Comparison of ENCODE assay signal across 1 cellular context in the genomic region with DNA sequence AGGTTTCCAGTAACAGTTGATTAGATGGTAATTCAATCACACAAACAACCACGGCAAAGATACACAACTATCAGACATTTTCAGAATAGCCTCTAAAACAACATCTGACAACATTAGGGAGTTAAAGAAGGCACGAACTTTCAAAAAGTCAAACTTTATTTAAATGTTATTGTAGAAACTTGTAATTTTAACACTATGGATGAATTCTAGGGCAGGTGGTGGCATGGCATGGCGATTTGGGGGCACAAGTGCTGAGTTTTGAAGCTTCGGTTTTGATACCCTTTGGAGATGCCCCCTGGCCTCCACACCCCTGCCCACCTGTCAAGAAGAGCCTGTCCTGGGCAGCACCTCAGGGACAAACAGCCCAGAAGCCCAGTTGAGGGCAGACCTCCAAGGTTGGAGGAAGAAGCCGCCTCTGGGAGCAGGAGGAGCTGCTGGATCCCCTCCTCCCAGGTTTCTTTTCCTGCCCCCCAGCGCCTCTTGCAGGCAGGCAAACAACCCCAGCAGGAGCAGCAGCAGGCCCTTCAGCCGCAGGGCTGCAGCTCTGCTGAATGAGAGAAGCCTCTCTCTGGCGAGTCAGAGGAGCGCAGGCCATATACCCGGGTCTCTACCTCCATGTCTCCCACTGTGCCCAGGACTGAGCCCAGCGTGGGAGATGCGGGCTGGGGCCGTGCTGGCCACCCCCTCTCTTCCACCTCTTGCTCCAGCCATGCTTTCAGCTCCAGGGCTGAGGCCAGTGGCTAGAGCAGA.
TF ChIP-seq lines count a peak whose summit lies in the region.

No MANE protein-coding gene starts in this region.

TF ChIP-seq in K562, 482 proteins besides CTCF, POLR2A, EP300 and RAD21 (continued from another document):
- TF ChIP-seq, protein P1, sequence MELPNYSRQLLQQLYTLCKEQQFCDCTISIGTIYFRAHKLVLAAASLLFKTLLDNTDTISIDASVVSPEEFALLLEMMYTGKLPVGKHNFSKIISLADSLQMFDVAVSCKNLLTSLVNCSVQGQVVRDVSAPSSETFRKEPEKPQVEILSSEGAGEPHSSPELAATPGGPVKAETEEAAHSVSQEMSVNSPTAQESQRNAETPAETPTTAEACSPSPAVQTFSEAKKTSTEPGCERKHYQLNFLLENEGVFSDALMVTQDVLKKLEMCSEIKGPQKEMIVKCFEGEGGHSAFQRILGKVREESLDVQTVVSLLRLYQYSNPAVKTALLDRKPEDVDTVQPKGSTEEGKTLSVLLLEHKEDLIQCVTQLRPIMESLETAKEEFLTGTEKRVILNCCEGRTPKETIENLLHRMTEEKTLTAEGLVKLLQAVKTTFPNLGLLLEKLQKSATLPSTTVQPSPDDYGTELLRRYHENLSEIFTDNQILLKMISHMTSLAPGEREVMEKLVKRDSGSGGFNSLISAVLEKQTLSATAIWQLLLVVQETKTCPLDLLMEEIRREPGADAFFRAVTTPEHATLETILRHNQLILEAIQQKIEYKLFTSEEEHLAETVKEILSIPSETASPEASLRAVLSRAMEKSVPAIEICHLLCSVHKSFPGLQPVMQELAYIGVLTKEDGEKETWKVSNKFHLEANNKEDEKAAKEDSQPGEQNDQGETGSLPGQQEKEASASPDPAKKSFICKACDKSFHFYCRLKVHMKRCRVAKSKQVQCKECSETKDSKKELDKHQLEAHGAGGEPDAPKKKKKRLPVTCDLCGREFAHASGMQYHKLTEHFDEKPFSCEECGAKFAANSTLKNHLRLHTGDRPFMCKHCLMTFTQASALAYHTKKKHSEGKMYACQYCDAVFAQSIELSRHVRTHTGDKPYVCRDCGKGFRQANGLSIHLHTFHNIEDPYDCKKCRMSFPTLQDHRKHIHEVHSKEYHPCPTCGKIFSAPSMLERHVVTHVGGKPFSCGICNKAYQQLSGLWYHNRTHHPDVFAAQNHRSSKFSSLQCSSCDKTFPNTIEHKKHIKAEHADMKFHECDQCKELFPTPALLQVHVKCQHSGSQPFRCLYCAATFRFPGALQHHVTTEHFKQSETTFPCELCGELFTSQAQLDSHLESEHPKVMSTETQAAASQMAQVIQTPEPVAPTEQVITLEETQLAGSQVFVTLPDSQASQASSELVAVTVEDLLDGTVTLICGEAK (IDR thresholded peaks at IDR 0.05), result no peak
- TF ChIP-seq, protein P1 (CRISPR knock-in tag; IDR thresholded peaks at IDR 0.05), result peak; percentile 38; the same call in 1 of the 2 replicates
- TF ChIP-seq MECOM (CRISPR knock-in tag; IDR thresholded peaks at IDR 0.05) (no peak), ZNF124 (CRISPR knock-in tag; IDR thresholded peaks at IDR 0.05) (peak; percentile 53; the same call in 1 of the 2 replicates), RBM25 (IDR thresholded peaks at IDR 0.05; ENCODE audit: low read depth, low read length, severe bottlenecking) (no peak), MTA3 (IDR thresholded peaks at IDR 0.05; ENCODE audit: borderline replicate concordance) (no peak), ZNF764 (CRISPR knock-in tag; IDR thresholded peaks at IDR 0.05; ENCODE audit: low read depth) (no peak), MAFF (IDR thresholded peaks at IDR 0.05; ENCODE audit: low read length) (no peak), ZBTB9 (CRISPR knock-in tag; IDR thresholded peaks at IDR 0.05) (no peak), KDM2B (CRISPR knock-in tag; IDR thresholded peaks at IDR 0.05) (no peak), NR1H2 (CRISPR knock-in tag; IDR thresholded peaks at IDR 0.05) (no peak), CBFB (CRISPR knock-in tag; IDR thresholded peaks at IDR 0.05) (no peak), ZNF184 (CRISPR knock-in tag; IDR thresholded peaks at IDR 0.05) (peak; percentile 69), PHB2 (IDR thresholded peaks at IDR 0.05; ENCODE audit: low read depth) (no peak), ZEB2 (IDR thresholded peaks at IDR 0.05) (no peak), MYNN (IDR thresholded peaks at IDR 0.05) (no peak), MYNN (CRISPR knock-in tag; IDR thresholded peaks at IDR 0.05) (0 out of 2 replicates have a peak, but pooled peaks have one; percentile 43), SNAPC5 (CRISPR knock-in tag; IDR thresholded peaks at IDR 0.05) (no peak), ZNF740 (CRISPR knock-in tag; IDR thresholded peaks at IDR 0.05) (no peak), ZNF740 (tag; IDR thresholded peaks at IDR 0.05) (no peak), MEIS2 (IDR thresholded peaks at IDR 0.05; ENCODE audit: partially characterized antibody) (no peak), KHSRP (IDR thresholded peaks at IDR 0.05) (no peak), CC2D1A (IDR thresholded peaks at IDR 0.05) (no peak), ZNF140 (CRISPR knock-in tag; IDR thresholded peaks at IDR 0.05) (no peak), GTF2F1 (IDR thresholded peaks at IDR 0.05; ENCODE audit: low read depth, low read length) (no peak), ZNF668 (CRISPR knock-in tag; IDR thresholded peaks at IDR 0.05) (no peak), ZNF263 (CRISPR knock-in tag; IDR thresholded peaks at IDR 0.05; ENCODE audit: borderline replicate concordance) (no peak), PRMT5 (CRISPR knock-in tag; IDR thresholded peaks at IDR 0.05) (0 out of 2 replicates have a peak, but pooled peaks have one; percentile 24), ZNF766 (CRISPR knock-in tag; conservative IDR thresholded peaks at IDR 0.05) (no peak), DEAF1 (CRISPR knock-in tag; IDR thresholded peaks at IDR 0.05) (no peak), NELFE (IDR thresholded peaks at IDR 0.05; ENCODE audit: insufficient read depth, insufficient read length) (no peak), RBM39 (optimal IDR thresholded peaks at IDR 0.05; ENCODE audit: low read depth, low read length) (no peak)
- TF ChIP-seq, protein P2, sequence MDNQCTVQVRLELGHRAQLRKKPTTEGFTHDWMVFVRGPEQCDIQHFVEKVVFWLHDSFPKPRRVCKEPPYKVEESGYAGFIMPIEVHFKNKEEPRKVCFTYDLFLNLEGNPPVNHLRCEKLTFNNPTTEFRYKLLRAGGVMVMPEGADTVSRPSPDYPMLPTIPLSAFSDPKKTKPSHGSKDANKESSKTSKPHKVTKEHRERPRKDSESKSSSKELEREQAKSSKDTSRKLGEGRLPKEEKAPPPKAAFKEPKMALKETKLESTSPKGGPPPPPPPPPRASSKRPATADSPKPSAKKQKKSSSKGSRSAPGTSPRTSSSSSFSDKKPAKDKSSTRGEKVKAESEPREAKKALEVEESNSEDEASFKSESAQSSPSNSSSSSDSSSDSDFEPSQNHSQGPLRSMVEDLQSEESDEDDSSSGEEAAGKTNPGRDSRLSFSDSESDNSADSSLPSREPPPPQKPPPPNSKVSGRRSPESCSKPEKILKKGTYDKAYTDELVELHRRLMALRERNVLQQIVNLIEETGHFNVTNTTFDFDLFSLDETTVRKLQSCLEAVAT (IDR thresholded peaks at IDR 0.05), result no peak
- TF ChIP-seq, protein P3, sequence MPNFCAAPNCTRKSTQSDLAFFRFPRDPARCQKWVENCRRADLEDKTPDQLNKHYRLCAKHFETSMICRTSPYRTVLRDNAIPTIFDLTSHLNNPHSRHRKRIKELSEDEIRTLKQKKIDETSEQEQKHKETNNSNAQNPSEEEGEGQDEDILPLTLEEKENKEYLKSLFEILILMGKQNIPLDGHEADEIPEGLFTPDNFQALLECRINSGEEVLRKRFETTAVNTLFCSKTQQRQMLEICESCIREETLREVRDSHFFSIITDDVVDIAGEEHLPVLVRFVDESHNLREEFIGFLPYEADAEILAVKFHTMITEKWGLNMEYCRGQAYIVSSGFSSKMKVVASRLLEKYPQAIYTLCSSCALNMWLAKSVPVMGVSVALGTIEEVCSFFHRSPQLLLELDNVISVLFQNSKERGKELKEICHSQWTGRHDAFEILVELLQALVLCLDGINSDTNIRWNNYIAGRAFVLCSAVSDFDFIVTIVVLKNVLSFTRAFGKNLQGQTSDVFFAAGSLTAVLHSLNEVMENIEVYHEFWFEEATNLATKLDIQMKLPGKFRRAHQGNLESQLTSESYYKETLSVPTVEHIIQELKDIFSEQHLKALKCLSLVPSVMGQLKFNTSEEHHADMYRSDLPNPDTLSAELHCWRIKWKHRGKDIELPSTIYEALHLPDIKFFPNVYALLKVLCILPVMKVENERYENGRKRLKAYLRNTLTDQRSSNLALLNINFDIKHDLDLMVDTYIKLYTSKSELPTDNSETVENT (CRISPR knock-in tag; IDR thresholded peaks at IDR 0.05), result no peak
- TF ChIP-seq, protein P4, sequence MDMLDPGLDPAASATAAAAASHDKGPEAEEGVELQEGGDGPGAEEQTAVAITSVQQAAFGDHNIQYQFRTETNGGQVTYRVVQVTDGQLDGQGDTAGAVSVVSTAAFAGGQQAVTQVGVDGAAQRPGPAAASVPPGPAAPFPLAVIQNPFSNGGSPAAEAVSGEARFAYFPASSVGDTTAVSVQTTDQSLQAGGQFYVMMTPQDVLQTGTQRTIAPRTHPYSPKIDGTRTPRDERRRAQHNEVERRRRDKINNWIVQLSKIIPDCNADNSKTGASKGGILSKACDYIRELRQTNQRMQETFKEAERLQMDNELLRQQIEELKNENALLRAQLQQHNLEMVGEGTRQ (CRISPR knock-in tag; IDR thresholded peaks at IDR 0.05), result peak; percentile 25
